10 cellular contexts compared by ENCODE assay signal in genomic region chr10:108545921-108546320, GRCh38.
DNase-seq lines count a peak whose midpoint lies in the region; ATAC-seq, FAIRE-seq and TF ChIP-seq lines count a peak whose summit lies in the region.
"Had no signal": no experiment of that assay in that cellular context is flagged by ENCODE, and none has a peak within 500 bp of the region (broad histone marks: within the 10 kb centered on the region; RNA-seq: fewer than 3 reads in every experiment).

No MANE protein-coding gene starts in this region.

- intact Hi-C loops in psoas muscle (cut with DNase I) = no loop called here

- H3K9me3 Mint-ChIP-seq in activated T-helper 17 cell treated with anti-CD3 and anti-CD28 coated beads, Interleukin-2, amount 50 U/mL, for 72 hours = no peaks in the 10 kb centered on the region

- H3K4me3 Mint-ChIP-seq in activated T-helper 17 cell treated with anti-CD3 and anti-CD28 coated beads, Interleukin-2, amount 50 U/mL, for 72 hours = no peak overlapping the region

- H3K9me3 ChIP-seq in psoas muscle = no peaks in the 10 kb centered on the region
- H3K9me3 ChIP-seq: sigmoid colon had no signal

- FAIRE-seq in HTR-8/SVneo (lab: Jason Lieb, UNC) = no peak
- FAIRE-seq: endometrium had no signal

- DNase-seq in GM13977 (ENCODE audit: low spot score) (peak; percentile 5), psoas muscle (no peak), HTR-8/SVneo (ENCODE audit: insufficient read length, low spot score) (no peak), GM03348 (ENCODE audit: low spot score) (no peak)
- DNase-seq: sigmoid colon had no signal

- H3K4me1 Mint-ChIP-seq in activated T-helper 17 cell treated with anti-CD3 and anti-CD28 coated beads, Interleukin-2, amount 50 U/mL, for 72 hours = no peaks in the 10 kb centered on the region

- in situ Hi-C loops in GM13977 (cut with MboI; ENCODE audit: low pct_unique_long_range_greater_than_20kb, low sequenced_read_pairs, unreplicated experiment) = no loop called here

- no peak overlapping the region for H3K27ac Mint-ChIP-seq in activated T-helper 17 cell treated with anti-CD3 and anti-CD28 coated beads, Interleukin-2, amount 50 U/mL, for 72 hours

- H3K27ac ChIP-seq in psoas muscle = no peak overlapping the region
- H3K27ac ChIP-seq: sigmoid colon had no signal

- H3K4me1 ChIP-seq in psoas muscle = no peaks in the 10 kb centered on the region
- H3K4me1 ChIP-seq: sigmoid colon had no signal

- TF ChIP-seq CTCF in GM13977 (IDR thresholded peaks at IDR 0.05; ENCODE audit: extremely low read depth, insufficient read depth, missing control alignments) = no peak
- TF ChIP-seq CTCF in psoas muscle (IDR thresholded peaks at IDR 0.05) = no peak

- H3K4me3 ChIP-seq in psoas muscle = no peak overlapping the region
- H3K4me3 ChIP-seq: sigmoid colon had no signal

- no peaks in the 10 kb centered on the region for H3K36me3 Mint-ChIP-seq in activated T-helper 17 cell treated with anti-CD3 and anti-CD28 coated beads, Interleukin-2, amount 50 U/mL, for 72 hours (ENCODE audit: low read depth)

- peak; percentile 85 for ATAC-seq in GM19452 (IDR thresholded peaks at IDR 0.05; ENCODE audit: unreplicated experiment)
- peak; percentile 71 for ATAC-seq in HG02884 (IDR thresholded peaks at IDR 0.05; ENCODE audit: unreplicated experiment)
- peak; percentile 87 for ATAC-seq in HG03575 (IDR thresholded peaks at IDR 0.05; ENCODE audit: extremely low read depth, insufficient number of reproducible peaks, low FRiP score, unreplicated experiment)
- ATAC-seq in activated T-helper 17 cell treated with anti-CD3 and anti-CD28 coated beads, Interleukin-2, amount 50 U/mL, for 72 hours (replicated peaks) = no peak
- no peak for ATAC-seq in psoas muscle

- no peaks in the 10 kb centered on the region for H3K27me3 ChIP-seq in psoas muscle (ENCODE audit: insufficient read depth in 3 of 3, low read length in 2 of 3)
- H3K27me3 ChIP-seq: sigmoid colon had no signal

- H3K27me3 Mint-ChIP-seq in activated T-helper 17 cell treated with anti-CD3 and anti-CD28 coated beads, Interleukin-2, amount 50 U/mL, for 72 hours = no peaks in the 10 kb centered on the region

- no peaks in the 10 kb centered on the region for H3K36me3 ChIP-seq in psoas muscle (ENCODE audit: insufficient read depth in 1 of 2, low read depth in 1 of 2)
- H3K36me3 ChIP-seq: sigmoid colon had no signal

- 72 to 80% (median 74%) methylated on average over 1 of the region's 1 CpG for WGBS in psoas muscle, 3 donors

Comparison
In these comparisons a context has a peak if more than half of its experiments do, and no peak if none do; other contexts are left out.
1. ATAC-seq: peak in GM19452 (single experiment), HG02884 (single experiment) and HG03575 (single experiment); none in activated T-helper 17 cell treated with anti-CD3 and anti-CD28 coated beads, Interleukin-2, amount 50 U/mL, for 72 hours (single experiment) and psoas muscle (0 of 4).